ENCODE assay signal across 8 cellular contexts in genomic region chr5:102865510-102866314, GRCh38.
DNase-seq lines count a peak whose midpoint lies in the region; ATAC-seq and TF ChIP-seq lines count a peak whose summit lies in the region.

No MANE protein-coding gene starts in this region.

- no peaks in the 10 kb centered on the region for H3K9me3 Mint-ChIP-seq in activated T-cell treated with anti-CD3 and anti-CD28 coated beads, Interleukin-2, amount 50 U/mL, for 72 hours

- H3K4me1 Mint-ChIP-seq in activated T-cell treated with anti-CD3 and anti-CD28 coated beads, Interleukin-2, amount 50 U/mL, for 72 hours (ENCODE audit: low read depth) = peaks cover 11% of the 10 kb centered on the region

- peak; percentile 7; the same call in 1 of the 2 replicates for TF ChIP-seq CTCF in 22Rv1 (IDR thresholded peaks at IDR 0.05)
- no peak for TF ChIP-seq CTCF in fibroblast of mammary gland (conservative IDR thresholded peaks at IDR 0.05; ENCODE audit: control insufficient read depth, insufficient read depth, low read depth, low read length)

- H3K27ac Mint-ChIP-seq in activated T-cell treated with anti-CD3 and anti-CD28 coated beads, Interleukin-2, amount 50 U/mL, for 72 hours = peak overlapping the region; percentile 23

- ATAC-seq in GM18508 (IDR thresholded peaks at IDR 0.05; ENCODE audit: insufficient read depth, unreplicated experiment) = peak; percentile 60
- peak; percentile 78 for ATAC-seq in HG02943 (IDR thresholded peaks at IDR 0.05; ENCODE audit: low read depth, unreplicated experiment)
- ATAC-seq in activated T-cell treated with anti-CD3 and anti-CD28 coated beads, Interleukin-2, amount 50 U/mL, for 72 hours (replicated peaks in 1 of 2) = peak; percentile 92 to 98
- peak; percentile 96 for ATAC-seq in stimulated activated naive CD8-positive, alpha-beta T cell treated with anti-CD3 and anti-CD28 coated beads, Interleukin-15, Interleukin-2, amounts not matched to agents 100 U/mL and 50 U/mL, for 24 hours

- H3K36me3 Mint-ChIP-seq in activated T-cell treated with anti-CD3 and anti-CD28 coated beads, Interleukin-2, amount 50 U/mL, for 72 hours (ENCODE audit: insufficient read depth in 2 of 2) = peaks cover 5 to 10% of the 10 kb centered on the region in 2 donors

- H3K27me3 Mint-ChIP-seq in activated T-cell treated with anti-CD3 and anti-CD28 coated beads, Interleukin-2, amount 50 U/mL, for 72 hours (ENCODE audit: low read depth) = peaks cover 10% of the 10 kb centered on the region

- peak; percentile 29 to 79 for DNase-seq in NCI-H526 (lab: John Stamatoyannopoulos, UW)
- peak; percentile 50 to 58 for DNase-seq in activated T-cell treated with anti-CD3 and anti-CD28 coated beads, Interleukin-2, amount 50 U/mL, for 72 hours
- peak; percentile 88 for DNase-seq in fibroblast of mammary gland (ENCODE audit: low read depth)
- DNase-seq in myocyte (ENCODE audit: low read depth) = peak; percentile 92
- peak; percentile 63 for DNase-seq in stimulated activated naive CD8-positive, alpha-beta T cell treated with anti-CD3 and anti-CD28 coated beads, Interleukin-15, Interleukin-2, amounts not matched to agents 100 U/mL and 50 U/mL, for 24 hours

- no peak overlapping the region for H3K27ac ChIP-seq in 22Rv1

- peak overlapping the region; percentile 76 to 79 for H3K4me3 Mint-ChIP-seq in activated T-cell treated with anti-CD3 and anti-CD28 coated beads, Interleukin-2, amount 50 U/mL, for 72 hours

- peak overlapping the region; percentile 71 for H3K4me3 ChIP-seq in fibroblast of mammary gland (ENCODE audit: control insufficient read depth, low read depth, low read length)
